In the genomic region with DNA sequence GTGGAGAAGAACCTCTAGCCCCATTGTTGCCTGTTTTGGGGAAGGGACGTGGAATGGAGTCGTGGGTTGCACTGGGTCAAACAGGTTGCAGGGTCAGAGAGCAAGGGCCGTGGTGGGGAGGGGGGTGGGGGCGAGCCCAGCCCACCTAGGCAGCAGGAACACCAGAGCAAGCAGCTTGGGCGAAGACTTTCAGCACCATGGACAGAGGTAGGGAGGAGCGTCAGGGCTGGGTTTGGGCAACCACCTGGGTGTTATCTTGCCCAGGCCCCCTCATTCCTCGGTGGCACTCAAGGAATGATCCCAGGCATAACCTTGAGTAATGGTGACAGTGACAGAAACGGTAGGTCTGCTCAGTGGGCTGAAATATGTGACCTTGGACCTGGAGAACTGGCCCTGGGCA, we compare ENCODE assay signal across 9 cellular contexts. TPM values are rescaled to one million over a fixed set of nuclear protein-coding genes. Genes with fewer than 3 reads are reported as not detected.
A peak's percentile ranks its signal among the peaks of the same experiment; 100 is the strongest.
DNase-seq lines count a peak whose midpoint lies in the region; ATAC-seq lines count a peak whose summit lies in the region.
"Had no signal": no experiment of that assay in that cellular context is flagged by ENCODE, and none has a peak within 500 bp of the region (broad histone marks: within the 10 kb centered on the region; RNA-seq: fewer than 3 reads in every experiment).

No MANE protein-coding gene starts in this region.

- no peaks in the 10 kb centered on the region for H3K27me3 Mint-ChIP-seq in activated T-cell treated with anti-CD3 and anti-CD28 coated beads, Interleukin-2, amount 50 U/mL, for 72 hours (ENCODE audit: low read depth)

- H3K27ac Mint-ChIP-seq in activated T-cell treated with anti-CD3 and anti-CD28 coated beads, Interleukin-2, amount 50 U/mL, for 72 hours, result no peak overlapping the region

- H3K9me3 Mint-ChIP-seq in activated T-cell treated with anti-CD3 and anti-CD28 coated beads, Interleukin-2, amount 50 U/mL, for 72 hours, result peaks cover 0 to 4% of the 10 kb centered on the region in 2 donors

- ATAC-seq in activated T-cell treated with anti-CD3 and anti-CD28 coated beads, Interleukin-2, amount 50 U/mL, for 72 hours (replicated peaks in 1 of 2), result no peak
- no peak for ATAC-seq in HG02763 (IDR thresholded peaks at IDR 0.05; ENCODE audit: unreplicated experiment)

- H3K4me1 Mint-ChIP-seq in activated T-cell treated with anti-CD3 and anti-CD28 coated beads, Interleukin-2, amount 50 U/mL, for 72 hours (ENCODE audit: low read depth), result no peaks in the 10 kb centered on the region

- no peak overlapping the region for H3K27ac ChIP-seq in substantia nigra (ENCODE audit: low read depth, low read length, poor library complexity, severe bottlenecking)

- no peaks in the 10 kb centered on the region for H3K36me3 Mint-ChIP-seq in activated T-cell treated with anti-CD3 and anti-CD28 coated beads, Interleukin-2, amount 50 U/mL, for 72 hours (ENCODE audit: insufficient read depth in 2 of 2)

- no peak overlapping the region for H3K4me3 Mint-ChIP-seq in activated T-cell treated with anti-CD3 and anti-CD28 coated beads, Interleukin-2, amount 50 U/mL, for 72 hours

- DNase-seq in ELF-1 (ENCODE audit: low read depth, low spot score) (peak; percentile 55), KG1 (lab: John Stamatoyannopoulos, UW) (peak; percentile 4), islet precursor cell (peak; percentile 78), substantia nigra (lab: John Stamatoyannopoulos, UW) (no peak), SKM-1 (lab: John Stamatoyannopoulos, UW; ENCODE audit: unreplicated experiment) (no peak), T1000 (lab: John Stamatoyannopoulos, UW) (no peak)
- DNase-seq in activated T-cell treated with anti-CD3 and anti-CD28 coated beads, Interleukin-2, amount 50 U/mL, for 72 hours, result peak; percentile 26 to 29
- DNase-seq: NCI-H2171 had no signal

RNA-seq across cellular contexts. Expression of a gene that starts 45.9 kb away (rescaled TPM):
- 10 to 100 TPM; 21.5 to 22.6 TPM for total RNA-seq in activated T-cell treated with anti-CD3 and anti-CD28 coated beads, Interleukin-2, amount 50 U/mL, for 72 hours

RNA-seq across cellular contexts. Expression of a gene that starts 54.6 kb away (rescaled TPM):
- 10 to 100 TPM; 16.1 to 17.0 TPM for total RNA-seq in activated T-cell treated with anti-CD3 and anti-CD28 coated beads, Interleukin-2, amount 50 U/mL, for 72 hours

RNA-seq across cellular contexts. Expression of a gene that starts 54.7 kb away (rescaled TPM):
- 10 to 100 TPM; 46.0 to 46.4 TPM for total RNA-seq in activated T-cell treated with anti-CD3 and anti-CD28 coated beads, Interleukin-2, amount 50 U/mL, for 72 hours

RNA-seq across cellular contexts. Expression of a gene that starts 59.7 kb away (rescaled TPM):
- total RNA-seq in activated T-cell treated with anti-CD3 and anti-CD28 coated beads, Interleukin-2, amount 50 U/mL, for 72 hours, result 1 to 10 TPM; 1.2 TPM

Comparison
In these comparisons a context has a peak if more than half of its experiments do, and no peak if none do; other contexts are left out.
1. DNase-seq: peak in ELF-1 (single experiment), KG1 (single experiment), activated T-cell treated with anti-CD3 and anti-CD28 coated beads, Interleukin-2, amount 50 U/mL, for 72 hours (2 of 2) and islet precursor cell (single experiment); none in substantia nigra (0 of 49), SKM-1 (single experiment) and T1000 (single experiment).